In the genomic region with DNA sequence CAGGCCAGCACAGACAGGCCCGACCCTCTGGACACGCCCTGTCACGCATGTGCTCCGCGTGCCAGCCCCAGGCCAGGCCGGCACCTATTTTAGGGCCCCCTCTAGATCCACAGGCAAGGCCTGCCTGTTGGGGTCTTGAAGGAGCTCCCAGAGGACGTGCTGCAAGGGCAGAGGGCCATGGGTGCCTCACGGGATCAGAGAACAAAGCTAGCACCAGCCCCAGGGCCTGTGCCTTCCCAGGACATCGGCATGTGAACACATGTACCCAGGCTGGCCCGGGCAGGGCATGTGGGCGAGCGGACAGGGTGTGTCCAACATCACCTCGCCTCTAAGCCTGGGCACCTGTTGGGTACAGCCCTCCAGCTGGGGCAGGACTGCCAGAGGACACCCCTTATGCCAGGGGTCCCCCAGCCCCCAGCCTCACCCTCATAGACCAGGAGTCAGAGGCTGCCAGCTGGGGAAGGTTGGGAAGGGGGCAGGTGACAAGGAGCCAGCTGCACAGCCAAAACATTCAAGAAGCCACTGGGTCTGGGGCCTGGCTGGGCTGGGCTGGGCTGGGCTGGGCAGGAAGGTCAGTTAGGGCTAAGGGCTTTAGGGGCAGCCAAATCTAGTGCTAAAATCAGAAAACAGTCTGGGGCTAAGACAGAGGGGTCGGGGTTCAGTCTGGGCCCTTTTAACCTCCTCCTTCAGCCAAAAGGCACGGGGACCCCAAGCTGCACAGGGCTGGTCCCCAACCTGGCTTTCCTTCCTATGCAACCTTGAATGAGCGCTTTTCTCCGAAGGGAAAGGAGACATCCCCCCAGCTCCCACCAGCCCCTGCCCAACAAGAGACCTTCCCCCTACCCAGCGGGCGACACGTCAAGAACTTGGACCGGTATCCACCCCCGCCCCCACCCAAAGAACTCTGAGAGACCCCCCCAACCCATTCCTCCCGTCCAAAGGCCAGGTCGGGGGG, we compare ENCODE assay signal across 8 cellular contexts. TPM values are rescaled to one million over a fixed set of nuclear protein-coding genes. Genes with fewer than 3 reads are reported as not detected.
DNase-seq lines count a peak whose midpoint lies in the region; ATAC-seq and TF ChIP-seq lines count a peak whose summit lies in the region.

No MANE protein-coding gene starts in this region.

- peaks cover 83% of the 10 kb centered on the region for H3K4me1 ChIP-seq in CD4-positive, alpha-beta memory T cell (ENCODE audit: insufficient read depth, low read length)
- H3K4me1 ChIP-seq in iPS-15b (ENCODE audit: control insufficient read depth, insufficient read depth, low read length) = peaks cover 4% of the 10 kb centered on the region

- no peaks in the 10 kb centered on the region for H3K36me3 ChIP-seq in CD4-positive, alpha-beta memory T cell (ENCODE audit: insufficient read depth, low read length)
- H3K36me3 ChIP-seq in iPS-15b (ENCODE audit: control insufficient read depth, insufficient read depth, low read length) = no peaks in the 10 kb centered on the region

- peak overlapping the region; percentile 37 for H3K9ac ChIP-seq in iPS-15b (ENCODE audit: low read depth, low read length)

- H3K4me1 Mint-ChIP-seq in CD4-positive, alpha-beta memory T cell = peaks cover 36 to 90% (median 58%) of the 10 kb centered on the region in 4 donors
- peaks cover 65% of the 10 kb centered on the region for H3K4me1 Mint-ChIP-seq in stimulated activated effector memory CD8-positive, alpha-beta T cell treated with anti-CD3 and anti-CD28 coated beads, Interleukin-12 subunit alpha, Interleukin-12 subunit beta, amount 100 ng/mL, for 72 hours

- POLR2A ChIA-PET in CD4-positive, alpha-beta memory T cell (lab: Charles Lee; ENCODE audit: partially characterized antibody) = interaction anchor here (0.7 to 9.7 kb wide), 11 partner anchors 8 to 592 kb away, joined by 3 to 119 read pairs (median 5); a partner anchor contains a TSS

- TF ChIP-seq CTCF in NB4 (IDR thresholded peaks at IDR 0.05; ENCODE audit: low read depth, low read length) (no peak), astrocyte of the cerebellum (IDR thresholded peaks at IDR 0.05; ENCODE audit: low read depth, low read length, missing control alignments) (no peak)

- in situ Hi-C loops in astrocyte of the cerebellum (cut with HindIII; ENCODE audit: low sequenced_read_pairs) = no loop called here

- peaks cover 0 to 3% of the 10 kb centered on the region in 2 donors for H3K27me3 Mint-ChIP-seq in CD4-positive, alpha-beta memory T cell

- peak; percentile 50 to 62 (median 56) for DNase-seq in CD4-positive, alpha-beta memory T cell
- peak; percentile 63 for DNase-seq in NB4 (ENCODE audit: low read depth)
- DNase-seq in astrocyte of the cerebellum (ENCODE audit: low read depth) = no peak
- DNase-seq in stimulated activated effector memory CD8-positive, alpha-beta T cell treated with anti-CD3 and anti-CD28 coated beads, Interleukin-12 subunit alpha, Interleukin-12 subunit beta, amount 100 ng/mL, for 72 hours (ENCODE audit: low spot score in 2 of 2) = peak in 1 of 2 donors; percentile 86
- DNase-seq in iPS-NIHi11 (ENCODE audit: low spot score) = no peak
- no peak for DNase-seq in HuH-7.5 (ENCODE audit: low spot score)

- CTCF ChIA-PET in CD4-positive, alpha-beta memory T cell (lab: Charles Lee; ENCODE audit: partially characterized antibody) = interaction anchor here (0.7 to 4.7 kb wide), 5 partner anchors 9 to 57 kb away, joined by 3 to 37 read pairs (median 3); no protein-coding TSS in a partner anchor

- peak overlapping the region; percentile 87 to 97 (median 96) for H3K4me3 Mint-ChIP-seq in CD4-positive, alpha-beta memory T cell
- H3K4me3 Mint-ChIP-seq in stimulated activated effector memory CD8-positive, alpha-beta T cell treated with anti-CD3 and anti-CD28 coated beads, Interleukin-12 subunit alpha, Interleukin-12 subunit beta, amount 100 ng/mL, for 72 hours = peak overlapping the region; percentile 96

- no peaks in the 10 kb centered on the region for H3K27me3 ChIP-seq in CD4-positive, alpha-beta memory T cell (ENCODE audit: insufficient read depth, low read length)
- no peaks in the 10 kb centered on the region for H3K27me3 ChIP-seq in iPS-15b (ENCODE audit: control insufficient read depth, insufficient read depth, low read length)

- peak overlapping the region; percentile 99 to 100 (median 99) for H3K27ac Mint-ChIP-seq in CD4-positive, alpha-beta memory T cell
- H3K27ac Mint-ChIP-seq in stimulated activated effector memory CD8-positive, alpha-beta T cell treated with anti-CD3 and anti-CD28 coated beads, Interleukin-12 subunit alpha, Interleukin-12 subunit beta, amount 100 ng/mL, for 72 hours = peak overlapping the region; percentile 100

- peaks cover 0 to 39% of the 10 kb centered on the region in 2 donors for H3K36me3 Mint-ChIP-seq in CD4-positive, alpha-beta memory T cell
- H3K36me3 Mint-ChIP-seq in stimulated activated effector memory CD8-positive, alpha-beta T cell treated with anti-CD3 and anti-CD28 coated beads, Interleukin-12 subunit alpha, Interleukin-12 subunit beta, amount 100 ng/mL, for 72 hours = peaks cover 86% of the 10 kb centered on the region

- H3K4me3 ChIP-seq in CD4-positive, alpha-beta memory T cell (ENCODE audit: low read length in 2 of 2) = peak overlapping the region; percentile 63 to 86
- H3K4me3 ChIP-seq in NB4 (ENCODE audit: low read depth, low read length) (peak overlapping the region; percentile 83), astrocyte of the cerebellum (ENCODE audit: low read depth, low read length) (peak overlapping the region; percentile 75), iPS-15b (ENCODE audit: low read depth, low read length) (peak overlapping the region; percentile 62)

- no peak for ATAC-seq in stimulated activated effector memory CD8-positive, alpha-beta T cell treated with anti-CD3 and anti-CD28 coated beads, Interleukin-12 subunit alpha, Interleukin-12 subunit beta, amount 100 ng/mL, for 72 hours
- no peak for ATAC-seq in HG03460 (IDR thresholded peaks at IDR 0.05; ENCODE audit: unreplicated experiment)

- H3K9me3 ChIP-seq in CD4-positive, alpha-beta memory T cell (ENCODE audit: control insufficient read depth in 1 of 2, low read length in 2 of 2) = no peaks in the 10 kb centered on the region
- no peaks in the 10 kb centered on the region for H3K9me3 ChIP-seq in iPS-15b (ENCODE audit: control insufficient read depth, insufficient read depth, low read length)

- TF ChIP-seq POLR2A in NB4 (IDR thresholded peaks at IDR 0.05; ENCODE audit: extremely low read depth, insufficient read length) = peak; percentile 9

- intact Hi-C loops in CD4-positive, alpha-beta memory T cell (cut with micrococcal nuclease) = loop anchor here (10.0 kb wide), 1 partner anchor 683 kb away; a partner anchor contains a TSS

- peaks cover 0 to 4% (median 0%) of the 10 kb centered on the region in 8 donors for H3K9me3 Mint-ChIP-seq in CD4-positive, alpha-beta memory T cell
- no peaks in the 10 kb centered on the region for H3K9me3 Mint-ChIP-seq in stimulated activated effector memory CD8-positive, alpha-beta T cell treated with anti-CD3 and anti-CD28 coated beads, Interleukin-12 subunit alpha, Interleukin-12 subunit beta, amount 100 ng/mL, for 72 hours

- H3K27ac ChIP-seq in CD4-positive, alpha-beta memory T cell (ENCODE audit: low read depth, low read length) = peak overlapping the region; percentile 98

RNA-seq across cellular contexts. Expression of a gene that starts 35.3 kb away (rescaled TPM):
- total RNA-seq in CD4-positive, alpha-beta memory T cell = not detected
- not detected for polyA plus RNA-seq in CD4-positive, alpha-beta memory T cell

RNA-seq across cellular contexts. Expression of a gene that starts 46.4 kb away (rescaled TPM):
- total RNA-seq in CD4-positive, alpha-beta memory T cell = 1 to 10 TPM; 6.4 to 6.6 TPM
- 1 to 10 TPM in 1 of 2 donors, under 1 TPM in 1; 0.33 to 1.6 TPM for polyA plus RNA-seq in CD4-positive, alpha-beta memory T cell

Comparison
In these comparisons a context has a peak if more than half of its experiments do, and no peak if none do; other contexts are left out.
1. DNase-seq: peak in CD4-positive, alpha-beta memory T cell (5 of 5) and NB4 (single experiment); none in astrocyte of the cerebellum (single experiment), iPS-NIHi11 (single experiment) and HuH-7.5 (single experiment).
2. Peak in every context shown above with its lines, with median percentiles within 50 percentile points of each other: H3K4me3 ChIP-seq.